ENCODE assay signal across 1 cellular context in the genomic region with DNA sequence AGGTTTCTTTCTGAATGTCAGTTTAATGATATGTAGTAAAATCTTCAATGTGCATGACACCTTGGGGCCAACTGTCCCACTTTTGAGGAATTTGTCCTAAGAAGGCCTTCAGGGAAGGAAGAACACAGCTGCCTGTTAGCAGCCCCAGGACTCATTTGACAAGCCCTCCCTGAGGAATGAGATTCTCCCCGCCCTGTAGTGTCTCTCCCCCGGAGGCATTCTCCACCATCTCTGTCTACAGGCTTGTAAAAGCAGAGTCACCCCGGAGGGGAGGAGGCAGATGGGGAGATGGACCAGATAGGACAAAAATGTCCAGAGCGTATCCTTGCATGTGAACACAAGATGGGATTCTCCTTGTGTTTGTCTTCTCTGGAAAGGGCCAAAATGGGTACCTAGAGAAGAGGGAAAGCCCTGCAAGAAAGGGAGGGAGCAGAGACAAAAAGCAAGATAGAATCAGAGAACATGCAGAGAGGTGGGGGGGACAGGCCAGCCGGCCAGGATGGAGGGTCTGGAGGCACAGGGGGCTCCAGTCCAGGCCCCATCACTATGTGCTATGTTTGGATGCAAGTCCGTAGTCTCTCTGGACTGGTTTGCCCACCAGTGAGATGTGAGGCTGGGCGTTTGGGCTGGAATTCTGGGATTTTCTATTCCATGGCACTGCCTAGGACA.
TF ChIP-seq lines count a peak whose summit lies in the region.

No MANE protein-coding gene starts in this region.

TF ChIP-seq in K562, 482 proteins besides CTCF, POLR2A, EP300 and RAD21:
- TF ChIP-seq EGR1 (conservative IDR thresholded peaks at IDR 0.05) (no peak), ZNF140 (CRISPR knock-in tag; IDR thresholded peaks at IDR 0.05) (no peak), GABPB2 (CRISPR knock-in tag; conservative IDR thresholded peaks at IDR 0.05) (no peak)
